ENCODE assay signal across 2 cellular contexts in the genomic region with DNA sequence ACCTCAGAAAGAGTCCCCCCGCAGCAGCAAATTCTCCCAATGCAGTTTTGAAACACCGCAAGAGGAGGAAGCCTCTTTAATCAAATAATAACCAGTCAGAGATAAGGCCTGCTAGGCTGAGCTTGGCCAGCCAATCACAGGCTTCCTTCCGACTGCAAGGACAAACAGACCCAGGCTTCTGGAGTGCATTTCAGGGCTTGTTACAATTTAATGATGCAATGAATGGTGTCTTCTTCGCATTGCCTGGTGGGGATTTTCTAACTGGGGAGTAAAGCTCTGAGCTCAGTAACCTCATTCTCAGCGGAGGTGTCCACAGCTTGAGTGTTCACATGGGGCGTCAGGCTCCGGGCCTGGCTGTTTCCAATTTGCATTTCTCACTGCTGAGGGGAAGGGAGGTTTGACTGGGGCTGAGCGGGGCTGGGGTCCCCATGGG.
TF ChIP-seq lines count a peak whose summit lies in the region.

No MANE protein-coding gene starts in this region.

TF ChIP-seq in WTC11, 78 proteins besides CTCF, POLR2A, EP300 and RAD21:
- no peak for TF ChIP-seq OVOL2 (CRISPR knock-in tag; IDR thresholded peaks at IDR 0.05; ENCODE audit: borderline replicate concordance)
- TF ChIP-seq GABPB1 (CRISPR knock-in tag; IDR thresholded peaks at IDR 0.05) = peak; percentile 85
TF ChIP-seq in WTC11: peak in this region for 1.

TF ChIP-seq in HepG2, 621 proteins besides CTCF, POLR2A, EP300 and RAD21 (continues in another document):
- TF ChIP-seq ZNF44 (CRISPR knock-in tag; IDR thresholded peaks at IDR 0.05) (no peak), EZH2 (conservative IDR thresholded peaks at IDR 0.05; ENCODE audit: low read depth, low read length) (no peak), MXD4 (CRISPR knock-in tag; IDR thresholded peaks at IDR 0.05) (no peak), ZNF329 (CRISPR knock-in tag; IDR thresholded peaks at IDR 0.05; ENCODE audit: low read depth) (peak; percentile 61; the same call in 1 of the 2 replicates), SIX1 (CRISPR knock-in tag; IDR thresholded peaks at IDR 0.05; ENCODE audit: borderline replicate concordance) (no peak), SRF (IDR thresholded peaks at IDR 0.05; ENCODE audit: low read depth, low read length) (no peak), ZNF788 (CRISPR knock-in tag; IDR thresholded peaks at IDR 0.05; ENCODE audit: borderline replicate concordance) (no peak), GATAD1 (CRISPR knock-in tag; IDR thresholded peaks at IDR 0.05) (no peak), SALL1 (CRISPR knock-in tag; IDR thresholded peaks at IDR 0.05) (peak; percentile 51)
- TF ChIP-seq, protein P1, sequence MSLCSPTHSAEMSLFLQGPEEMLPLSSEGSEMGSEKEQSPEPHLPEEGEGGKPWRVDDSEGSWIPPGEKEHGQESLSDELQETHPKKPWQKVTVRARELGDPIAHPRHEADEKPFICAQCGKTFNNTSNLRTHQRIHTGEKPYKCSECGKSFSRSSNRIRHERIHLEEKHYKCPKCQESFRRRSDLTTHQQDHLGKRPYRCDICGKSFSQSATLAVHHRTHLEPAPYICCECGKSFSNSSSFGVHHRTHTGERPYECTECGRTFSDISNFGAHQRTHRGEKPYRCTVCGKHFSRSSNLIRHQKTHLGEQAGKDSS (CRISPR knock-in tag; IDR thresholded peaks at IDR 0.05; ENCODE audit: borderline replicate concordance, low read depth) = no peak
- TF ChIP-seq, protein P2, sequence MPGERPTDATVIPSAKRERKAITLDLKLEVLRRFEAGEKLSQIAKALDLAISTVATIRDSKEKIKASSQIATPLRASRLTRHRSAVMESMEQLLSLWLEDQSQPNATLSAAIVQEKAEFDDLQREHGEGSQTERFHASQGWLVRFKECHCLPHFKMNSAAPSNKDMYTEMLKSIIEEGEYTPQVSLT (CRISPR knock-in tag; IDR thresholded peaks at IDR 0.05; ENCODE audit: borderline replicate concordance, low read depth) = no peak
- TF ChIP-seq, protein P3, sequence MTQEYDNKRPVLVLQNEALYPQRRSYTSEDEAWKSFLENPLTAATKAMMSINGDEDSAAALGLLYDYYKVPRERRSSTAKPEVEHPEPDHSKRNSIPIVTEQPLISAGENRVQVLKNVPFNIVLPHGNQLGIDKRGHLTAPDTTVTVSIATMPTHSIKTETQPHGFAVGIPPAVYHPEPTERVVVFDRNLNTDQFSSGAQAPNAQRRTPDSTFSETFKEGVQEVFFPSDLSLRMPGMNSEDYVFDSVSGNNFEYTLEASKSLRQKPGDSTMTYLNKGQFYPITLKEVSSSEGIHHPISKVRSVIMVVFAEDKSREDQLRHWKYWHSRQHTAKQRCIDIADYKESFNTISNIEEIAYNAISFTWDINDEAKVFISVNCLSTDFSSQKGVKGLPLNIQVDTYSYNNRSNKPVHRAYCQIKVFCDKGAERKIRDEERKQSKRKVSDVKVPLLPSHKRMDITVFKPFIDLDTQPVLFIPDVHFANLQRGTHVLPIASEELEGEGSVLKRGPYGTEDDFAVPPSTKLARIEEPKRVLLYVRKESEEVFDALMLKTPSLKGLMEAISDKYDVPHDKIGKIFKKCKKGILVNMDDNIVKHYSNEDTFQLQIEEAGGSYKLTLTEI (CRISPR knock-in tag; conservative IDR thresholded peaks at IDR 0.05) = no peak
- TF ChIP-seq, protein P4, sequence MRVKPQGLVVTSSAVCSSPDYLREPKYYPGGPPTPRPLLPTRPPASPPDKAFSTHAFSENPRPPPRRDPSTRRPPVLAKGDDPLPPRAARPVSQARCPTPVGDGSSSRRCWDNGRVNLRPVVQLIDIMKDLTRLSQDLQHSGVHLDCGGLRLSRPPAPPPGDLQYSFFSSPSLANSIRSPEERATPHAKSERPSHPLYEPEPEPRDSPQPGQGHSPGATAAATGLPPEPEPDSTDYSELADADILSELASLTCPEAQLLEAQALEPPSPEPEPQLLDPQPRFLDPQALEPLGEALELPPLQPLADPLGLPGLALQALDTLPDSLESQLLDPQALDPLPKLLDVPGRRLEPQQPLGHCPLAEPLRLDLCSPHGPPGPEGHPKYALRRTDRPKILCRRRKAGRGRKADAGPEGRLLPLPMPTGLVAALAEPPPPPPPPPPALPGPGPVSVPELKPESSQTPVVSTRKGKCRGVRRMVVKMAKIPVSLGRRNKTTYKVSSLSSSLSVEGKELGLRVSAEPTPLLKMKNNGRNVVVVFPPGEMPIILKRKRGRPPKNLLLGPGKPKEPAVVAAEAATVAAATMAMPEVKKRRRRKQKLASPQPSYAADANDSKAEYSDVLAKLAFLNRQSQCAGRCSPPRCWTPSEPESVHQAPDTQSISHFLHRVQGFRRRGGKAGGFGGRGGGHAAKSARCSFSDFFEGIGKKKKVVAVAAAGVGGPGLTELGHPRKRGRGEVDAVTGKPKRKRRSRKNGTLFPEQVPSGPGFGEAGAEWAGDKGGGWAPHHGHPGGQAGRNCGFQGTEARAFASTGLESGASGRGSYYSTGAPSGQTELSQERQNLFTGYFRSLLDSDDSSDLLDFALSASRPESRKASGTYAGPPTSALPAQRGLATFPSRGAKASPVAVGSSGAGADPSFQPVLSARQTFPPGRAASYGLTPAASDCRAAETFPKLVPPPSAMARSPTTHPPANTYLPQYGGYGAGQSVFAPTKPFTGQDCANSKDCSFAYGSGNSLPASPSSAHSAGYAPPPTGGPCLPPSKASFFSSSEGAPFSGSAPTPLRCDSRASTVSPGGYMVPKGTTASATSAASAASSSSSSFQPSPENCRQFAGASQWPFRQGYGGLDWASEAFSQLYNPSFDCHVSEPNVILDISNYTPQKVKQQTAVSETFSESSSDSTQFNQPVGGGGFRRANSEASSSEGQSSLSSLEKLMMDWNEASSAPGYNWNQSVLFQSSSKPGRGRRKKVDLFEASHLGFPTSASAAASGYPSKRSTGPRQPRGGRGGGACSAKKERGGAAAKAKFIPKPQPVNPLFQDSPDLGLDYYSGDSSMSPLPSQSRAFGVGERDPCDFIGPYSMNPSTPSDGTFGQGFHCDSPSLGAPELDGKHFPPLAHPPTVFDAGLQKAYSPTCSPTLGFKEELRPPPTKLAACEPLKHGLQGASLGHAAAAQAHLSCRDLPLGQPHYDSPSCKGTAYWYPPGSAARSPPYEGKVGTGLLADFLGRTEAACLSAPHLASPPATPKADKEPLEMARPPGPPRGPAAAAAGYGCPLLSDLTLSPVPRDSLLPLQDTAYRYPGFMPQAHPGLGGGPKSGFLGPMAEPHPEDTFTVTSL (CRISPR knock-in tag; IDR thresholded peaks at IDR 0.05; ENCODE audit: borderline replicate concordance) = no peak
- TF ChIP-seq, protein P5, sequence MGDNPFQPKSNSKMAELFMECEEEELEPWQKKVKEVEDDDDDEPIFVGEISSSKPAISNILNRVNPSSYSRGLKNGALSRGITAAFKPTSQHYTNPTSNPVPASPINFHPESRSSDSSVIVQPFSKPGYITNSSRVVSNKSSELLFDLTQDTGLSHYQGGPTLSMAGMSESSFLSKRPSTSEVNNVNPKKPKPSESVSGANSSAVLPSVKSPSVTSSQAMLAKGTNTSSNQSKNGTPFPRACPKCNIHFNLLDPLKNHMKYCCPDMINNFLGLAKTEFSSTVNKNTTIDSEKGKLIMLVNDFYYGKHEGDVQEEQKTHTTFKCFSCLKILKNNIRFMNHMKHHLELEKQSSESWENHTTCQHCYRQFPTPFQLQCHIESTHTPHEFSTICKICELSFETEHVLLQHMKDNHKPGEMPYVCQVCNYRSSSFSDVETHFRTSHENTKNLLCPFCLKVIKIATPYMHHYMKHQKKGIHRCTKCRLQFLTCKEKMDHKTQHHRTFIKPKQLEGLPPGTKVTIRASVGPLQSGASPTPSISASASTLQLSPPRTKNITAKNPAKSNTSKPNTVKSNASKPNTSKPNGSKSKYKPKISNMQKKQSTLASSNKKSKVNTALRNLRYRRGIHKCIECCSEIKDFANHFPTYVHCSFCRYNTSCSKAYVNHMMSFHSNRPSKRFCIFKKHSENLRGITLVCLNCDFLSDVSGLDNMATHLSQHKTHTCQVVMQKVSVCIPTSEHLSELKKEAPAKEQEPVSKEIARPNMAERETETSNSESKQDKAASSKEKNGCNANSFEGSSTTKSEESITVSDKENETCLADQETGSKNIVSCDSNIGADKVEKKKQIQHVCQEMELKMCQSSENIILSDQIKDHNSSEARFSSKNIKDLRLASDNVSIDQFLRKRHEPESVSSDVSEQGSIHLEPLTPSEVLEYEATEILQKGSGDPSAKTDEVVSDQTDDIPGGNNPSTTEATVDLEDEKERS (CRISPR knock-in tag; IDR thresholded peaks at IDR 0.05) = peak; percentile 32; the same call in 1 of the 2 replicates
- TF ChIP-seq, protein P6, sequence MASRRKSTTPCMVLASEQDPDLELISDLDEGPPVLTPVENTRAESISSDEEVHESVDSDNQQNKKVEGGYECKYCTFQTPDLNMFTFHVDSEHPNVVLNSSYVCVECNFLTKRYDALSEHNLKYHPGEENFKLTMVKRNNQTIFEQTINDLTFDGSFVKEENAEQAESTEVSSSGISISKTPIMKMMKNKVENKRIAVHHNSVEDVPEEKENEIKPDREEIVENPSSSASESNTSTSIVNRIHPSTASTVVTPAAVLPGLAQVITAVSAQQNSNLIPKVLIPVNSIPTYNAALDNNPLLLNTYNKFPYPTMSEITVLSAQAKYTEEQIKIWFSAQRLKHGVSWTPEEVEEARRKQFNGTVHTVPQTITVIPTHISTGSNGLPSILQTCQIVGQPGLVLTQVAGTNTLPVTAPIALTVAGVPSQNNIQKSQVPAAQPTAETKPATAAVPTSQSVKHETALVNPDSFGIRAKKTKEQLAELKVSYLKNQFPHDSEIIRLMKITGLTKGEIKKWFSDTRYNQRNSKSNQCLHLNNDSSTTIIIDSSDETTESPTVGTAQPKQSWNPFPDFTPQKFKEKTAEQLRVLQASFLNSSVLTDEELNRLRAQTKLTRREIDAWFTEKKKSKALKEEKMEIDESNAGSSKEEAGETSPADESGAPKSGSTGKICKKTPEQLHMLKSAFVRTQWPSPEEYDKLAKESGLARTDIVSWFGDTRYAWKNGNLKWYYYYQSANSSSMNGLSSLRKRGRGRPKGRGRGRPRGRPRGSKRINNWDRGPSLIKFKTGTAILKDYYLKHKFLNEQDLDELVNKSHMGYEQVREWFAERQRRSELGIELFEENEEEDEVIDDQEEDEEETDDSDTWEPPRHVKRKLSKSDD (CRISPR knock-in tag; IDR thresholded peaks at IDR 0.05; ENCODE audit: low read depth) = no peak
- TF ChIP-seq, protein P7, sequence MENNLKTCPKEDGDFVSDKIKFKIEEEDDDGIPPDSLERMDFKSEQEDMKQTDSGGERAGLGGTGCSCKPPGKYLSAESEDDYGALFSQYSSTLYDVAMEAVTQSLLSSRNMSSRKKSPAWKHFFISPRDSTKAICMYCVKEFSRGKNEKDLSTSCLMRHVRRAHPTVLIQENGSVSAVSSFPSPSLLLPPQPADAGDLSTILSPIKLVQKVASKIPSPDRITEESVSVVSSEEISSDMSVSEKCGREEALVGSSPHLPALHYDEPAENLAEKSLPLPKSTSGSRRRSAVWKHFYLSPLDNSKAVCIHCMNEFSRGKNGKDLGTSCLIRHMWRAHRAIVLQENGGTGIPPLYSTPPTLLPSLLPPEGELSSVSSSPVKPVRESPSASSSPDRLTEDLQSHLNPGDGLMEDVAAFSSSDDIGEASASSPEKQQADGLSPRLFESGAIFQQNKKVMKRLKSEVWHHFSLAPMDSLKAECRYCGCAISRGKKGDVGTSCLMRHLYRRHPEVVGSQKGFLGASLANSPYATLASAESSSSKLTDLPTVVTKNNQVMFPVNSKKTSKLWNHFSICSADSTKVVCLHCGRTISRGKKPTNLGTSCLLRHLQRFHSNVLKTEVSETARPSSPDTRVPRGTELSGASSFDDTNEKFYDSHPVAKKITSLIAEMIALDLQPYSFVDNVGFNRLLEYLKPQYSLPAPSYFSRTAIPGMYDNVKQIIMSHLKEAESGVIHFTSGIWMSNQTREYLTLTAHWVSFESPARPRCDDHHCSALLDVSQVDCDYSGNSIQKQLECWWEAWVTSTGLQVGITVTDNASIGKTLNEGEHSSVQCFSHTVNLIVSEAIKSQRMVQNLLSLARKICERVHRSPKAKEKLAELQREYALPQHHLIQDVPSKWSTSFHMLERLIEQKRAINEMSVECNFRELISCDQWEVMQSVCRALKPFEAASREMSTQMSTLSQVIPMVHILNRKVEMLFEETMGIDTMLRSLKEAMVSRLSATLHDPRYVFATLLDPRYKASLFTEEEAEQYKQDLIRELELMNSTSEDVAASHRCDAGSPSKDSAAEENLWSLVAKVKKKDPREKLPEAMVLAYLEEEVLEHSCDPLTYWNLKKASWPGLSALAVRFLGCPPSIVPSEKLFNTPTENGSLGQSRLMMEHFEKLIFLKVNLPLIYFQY (CRISPR knock-in tag; IDR thresholded peaks at IDR 0.05; ENCODE audit: borderline replicate concordance) = no peak
- TF ChIP-seq, protein P8, sequence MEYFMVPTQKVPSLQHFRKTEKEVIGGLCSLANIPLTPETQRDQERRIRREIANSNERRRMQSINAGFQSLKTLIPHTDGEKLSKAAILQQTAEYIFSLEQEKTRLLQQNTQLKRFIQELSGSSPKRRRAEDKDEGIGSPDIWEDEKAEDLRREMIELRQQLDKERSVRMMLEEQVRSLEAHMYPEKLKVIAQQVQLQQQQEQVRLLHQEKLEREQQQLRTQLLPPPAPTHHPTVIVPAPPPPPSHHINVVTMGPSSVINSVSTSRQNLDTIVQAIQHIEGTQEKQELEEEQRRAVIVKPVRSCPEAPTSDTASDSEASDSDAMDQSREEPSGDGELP (IDR thresholded peaks at IDR 0.05; ENCODE audit: borderline replicate concordance, low read depth) = no peak
